ENCODE assay signal across 19 cellular contexts in genomic region chr7:81873559-81873958, GRCh38.
A peak's percentile ranks its signal among the peaks of the same experiment; 100 is the strongest.
DNase-seq lines count a peak whose midpoint lies in the region; ATAC-seq and TF ChIP-seq lines count a peak whose summit lies in the region.
"Had no signal": no experiment of that assay in that cellular context is flagged by ENCODE, and none has a peak within 500 bp of the region (broad histone marks: within the 10 kb centered on the region; RNA-seq: fewer than 3 reads in every experiment).

No MANE protein-coding gene starts in this region.

- H3K4me3 ChIP-seq in fibroblast of the aortic adventitia (ENCODE audit: low read depth, low read length), result no peak overlapping the region
- H3K4me3 ChIP-seq: gastroesophageal sphincter, lower lobe of right lung, prostate gland had no signal

- no peak for TF ChIP-seq CTCF in fibroblast of the aortic adventitia (IDR thresholded peaks at IDR 0.05; ENCODE audit: insufficient read depth, low read length)

- DNase-seq in fibroblast of the aortic adventitia (ENCODE audit: low read depth) (peak; percentile 2), 8988T (no peak), SIG-M5 (lab: John Stamatoyannopoulos, UW) (no peak), NCI-H526 (lab: John Stamatoyannopoulos, UW) (no peak)
- DNase-seq: activated CD4-positive, alpha-beta memory T cell treated with anti-CD3 and anti-CD28 coated beads for 36 hours; activated naive CD8-positive, alpha-beta T cell treated with anti-CD3 and anti-CD28 coated beads, Interleukin-2, amount 50 U/mL, for 24 hours; activated T-cell treated with anti-CD3 and anti-CD28 coated beads, Interleukin-2, amount 50 U/mL, for 72 hours; Calu3; central memory CD4-positive, alpha-beta T cell; lower lobe of right lung; naive B cell; NCI-H2107; NCI-H774 had no signal

- peak; percentile 69 for ATAC-seq in GM18519 (IDR thresholded peaks at IDR 0.05; ENCODE audit: low FRiP score, unreplicated experiment)
- peak; percentile 67 for ATAC-seq in GM21723 (IDR thresholded peaks at IDR 0.05; ENCODE audit: unreplicated experiment)
- ATAC-seq in HG03565 (IDR thresholded peaks at IDR 0.05; ENCODE audit: unreplicated experiment), result peak; percentile 36
- no peak for ATAC-seq in GM21515 (IDR thresholded peaks at IDR 0.05; ENCODE audit: unreplicated experiment)
- ATAC-seq: activated naive CD8-positive, alpha-beta T cell treated with anti-CD3 and anti-CD28 coated beads, Interleukin-2, amount 50 U/mL, for 24 hours; activated T-cell treated with anti-CD3 and anti-CD28 coated beads, Interleukin-2, amount 50 U/mL, for 72 hours; gastroesophageal sphincter; lower lobe of right lung had no signal
